ENCODE assay signal across 16 cellular contexts in the genomic region with DNA sequence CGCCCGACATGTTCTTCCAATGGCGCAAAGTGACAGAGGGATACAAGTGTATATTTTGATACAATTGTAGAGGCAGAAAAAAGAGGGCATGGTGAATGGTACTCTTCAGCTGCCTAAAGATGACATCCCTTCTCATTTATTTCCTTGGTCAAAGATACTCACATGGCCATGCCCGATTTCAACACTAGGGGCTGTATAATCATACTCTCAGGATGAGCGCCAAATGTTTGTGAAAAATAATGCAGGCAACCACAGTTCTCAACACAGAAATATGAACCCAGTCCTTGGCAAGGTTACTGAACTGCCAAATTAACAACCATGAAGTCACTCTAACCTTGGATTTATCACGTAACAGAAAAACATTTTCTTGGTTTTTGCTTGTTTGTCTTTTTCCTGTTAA.
DNase-seq lines count a peak whose midpoint lies in the region; TF ChIP-seq lines count a peak whose summit lies in the region.
"Had no signal": no experiment of that assay in that cellular context is flagged by ENCODE, and none has a peak within 500 bp of the region (broad histone marks: within the 10 kb centered on the region; RNA-seq: fewer than 3 reads in every experiment).

No MANE protein-coding gene starts in this region.

- H3K4me3 Mint-ChIP-seq in endodermal cell, result no peak overlapping the region
- H3K4me3 Mint-ChIP-seq in activated naive CD4-positive, alpha-beta T cell treated with anti-CD3 and anti-CD28 coated beads for 36 hours, result no peak overlapping the region
- H3K4me3 Mint-ChIP-seq: activated naive CD8-positive, alpha-beta T cell treated with anti-CD3 and anti-CD28 coated beads, Interleukin-2, amount 10 ng/mL, durations not matched to agents 7 days and 5 days; CD4-positive, CD25-positive, alpha-beta regulatory T cell; T-helper 17 cell had no signal

- H3K4me2 ChIP-seq in Loucy (ENCODE audit: low read depth, low read length, poor library complexity, severe bottlenecking), result no peak overlapping the region

- no peaks in the 10 kb centered on the region for H3K36me3 Mint-ChIP-seq in endodermal cell (ENCODE audit: low read depth)
- H3K36me3 Mint-ChIP-seq in activated naive CD4-positive, alpha-beta T cell treated with anti-CD3 and anti-CD28 coated beads for 36 hours (ENCODE audit: low read depth), result no peaks in the 10 kb centered on the region
- H3K36me3 Mint-ChIP-seq: activated naive CD8-positive, alpha-beta T cell treated with anti-CD3 and anti-CD28 coated beads, Interleukin-2, amount 10 ng/mL, durations not matched to agents 7 days and 5 days; CD4-positive, CD25-positive, alpha-beta regulatory T cell had no signal

- H3K27me3 Mint-ChIP-seq in endodermal cell (ENCODE audit: insufficient read depth), result no peaks in the 10 kb centered on the region
- H3K27me3 Mint-ChIP-seq in activated naive CD4-positive, alpha-beta T cell treated with anti-CD3 and anti-CD28 coated beads for 36 hours (ENCODE audit: low read depth), result no peaks in the 10 kb centered on the region
- H3K27me3 Mint-ChIP-seq: activated naive CD8-positive, alpha-beta T cell treated with anti-CD3 and anti-CD28 coated beads, Interleukin-2, amount 10 ng/mL, durations not matched to agents 7 days and 5 days; CD4-positive, CD25-positive, alpha-beta regulatory T cell; T-helper 17 cell had no signal

- H3K4me1 Mint-ChIP-seq in endodermal cell, result no peaks in the 10 kb centered on the region
- H3K4me1 Mint-ChIP-seq in activated naive CD4-positive, alpha-beta T cell treated with anti-CD3 and anti-CD28 coated beads for 36 hours (ENCODE audit: low read depth), result no peaks in the 10 kb centered on the region
- H3K4me1 Mint-ChIP-seq: activated naive CD8-positive, alpha-beta T cell treated with anti-CD3 and anti-CD28 coated beads, Interleukin-2, amount 10 ng/mL, durations not matched to agents 7 days and 5 days; CD4-positive, CD25-positive, alpha-beta regulatory T cell; T-helper 17 cell had no signal

- CTCF ChIA-PET in activated naive CD4-positive, alpha-beta T cell treated with anti-CD3 and anti-CD28 coated beads for 36 hours (lab: Charles Lee), result no interaction called here

- H3F3A ChIP-seq in Loucy (ENCODE audit: low read depth), result no peaks in the 10 kb centered on the region

- H3K4me3 ChIP-seq in Loucy (ENCODE audit: low read length, poor library complexity, severe bottlenecking), result no peak overlapping the region
- no peak overlapping the region for H3K4me3 ChIP-seq in endodermal cell (ENCODE audit: low read length)
- H3K4me3 ChIP-seq: left lung had no signal

- H3K9ac ChIP-seq in Loucy (ENCODE audit: low read depth, low read length, poor library complexity, severe bottlenecking) (no peak overlapping the region), endodermal cell (ENCODE audit: extremely low read depth, low read length, poor library complexity, severe bottlenecking) (no peak overlapping the region)

- WGBS in endodermal cell (ENCODE audit: insufficient coverage in 1 of 2, insufficient read length in 1 of 2), 2 experiments, result 94 to 98% methylated on average over 2 to 6 of the region's 6 CpGs

- TF ChIP-seq CTCF in 22Rv1 (IDR thresholded peaks at IDR 0.05) (peak; percentile 42), GM10266 (IDR thresholded peaks at IDR 0.05; ENCODE audit: control insufficient read depth, insufficient read depth, low read depth, missing control alignments) (peak; percentile 6), Loucy (conservative IDR thresholded peaks at IDR 0.05; ENCODE audit: low read length) (peak; percentile 60), endodermal cell (conservative IDR thresholded peaks at IDR 0.05) (peak; percentile 65)

- H4K20me1 ChIP-seq in Loucy (ENCODE audit: insufficient read depth, low read length, poor library complexity, severe bottlenecking), result no peaks in the 10 kb centered on the region

- intact Hi-C loops in activated naive CD4-positive, alpha-beta T cell treated with anti-CD3 and anti-CD28 coated beads for 36 hours (cut with micrococcal nuclease), result no loop called here

- no peaks in the 10 kb centered on the region for H3K27me3 ChIP-seq in Loucy (ENCODE audit: insufficient read depth, low read length, poor library complexity, severe bottlenecking)
- no peaks in the 10 kb centered on the region for H3K27me3 ChIP-seq in endodermal cell (ENCODE audit: control insufficient read depth, insufficient read depth, low read length, poor library complexity, severe bottlenecking)
- H3K27me3 ChIP-seq: left lung, neutrophil had no signal

- H3K4me1 ChIP-seq in Loucy (ENCODE audit: insufficient read depth, low read length, poor library complexity, severe bottlenecking), result no peaks in the 10 kb centered on the region
- H3K4me1 ChIP-seq in endodermal cell (ENCODE audit: control insufficient read depth, insufficient read depth, low read length), result no peaks in the 10 kb centered on the region
- H3K4me1 ChIP-seq: left lung had no signal

- H3K27ac Mint-ChIP-seq in endodermal cell, result no peak overlapping the region
- no peak overlapping the region for H3K27ac Mint-ChIP-seq in activated naive CD4-positive, alpha-beta T cell treated with anti-CD3 and anti-CD28 coated beads for 36 hours
- H3K27ac Mint-ChIP-seq: activated naive CD8-positive, alpha-beta T cell treated with anti-CD3 and anti-CD28 coated beads, Interleukin-2, amount 10 ng/mL, durations not matched to agents 7 days and 5 days; CD4-positive, CD25-positive, alpha-beta regulatory T cell; T-helper 17 cell had no signal

- H2AFZ ChIP-seq in Loucy (ENCODE audit: low read length), result no peak overlapping the region

- no peaks in the 10 kb centered on the region for H3K9me2 ChIP-seq in Loucy (replicated peaks; ENCODE audit: low read depth, low read length)

- H3K36me3 ChIP-seq in Loucy (ENCODE audit: insufficient read depth, low read length) (no peaks in the 10 kb centered on the region), endodermal cell (ENCODE audit: control insufficient read depth, insufficient read depth, low read length) (no peaks in the 10 kb centered on the region)
- H3K36me3 ChIP-seq: left lung, neutrophil had no signal

- no peak for DNase-seq in GM10266 (ENCODE audit: extremely low spot score)
- peak; percentile 63 for DNase-seq in endodermal cell
- DNase-seq in cortex of kidney (lab: John Stamatoyannopoulos, UW), result no peak
- no peak for DNase-seq in foreskin melanocyte
- no peak for DNase-seq in stimulated activated CD4-positive, alpha-beta T cell treated with anti-CD3 and anti-CD28 coated beads, Interleukin-4, amount 100 ng/mL, for 4 hours
- DNase-seq in activated naive CD4-positive, alpha-beta T cell treated with anti-CD3 and anti-CD28 coated beads for 36 hours, result no peak
- DNase-seq: activated naive CD8-positive, alpha-beta T cell treated with anti-CD3 and anti-CD28 coated beads, Interleukin-2, amount 10 ng/mL, durations not matched to agents 7 days and 5 days; CD4-positive, CD25-positive, alpha-beta regulatory T cell; left lung; NCI-H1694; stimulated activated CD4-positive, alpha-beta T cell treated with anti-CD3 and anti-CD28 coated beads, Interleukin-12 subunit alpha, Interleukin-12 subunit beta, amount 100 ng/mL, for 4 hours; stimulated activated CD8-positive, alpha-beta memory T cell treated with anti-CD3 and anti-CD28 coated beads, Interleukin-4, amount 100 ng/mL, for 48 hours; T-helper 17 cell had no signal

- H3K27ac ChIP-seq in 22Rv1 (no peak overlapping the region), endodermal cell (ENCODE audit: low read depth, low read length) (no peak overlapping the region)
- H3K27ac ChIP-seq: left lung, neutrophil had no signal

- H3K79me2 ChIP-seq in Loucy (ENCODE audit: insufficient read depth, low read length), result no peaks in the 10 kb centered on the region

- no peaks in the 10 kb centered on the region for H3K9me3 Mint-ChIP-seq in endodermal cell
- H3K9me3 Mint-ChIP-seq in activated naive CD4-positive, alpha-beta T cell treated with anti-CD3 and anti-CD28 coated beads for 36 hours, result no peaks in the 10 kb centered on the region
- H3K9me3 Mint-ChIP-seq: activated naive CD8-positive, alpha-beta T cell treated with anti-CD3 and anti-CD28 coated beads, Interleukin-2, amount 10 ng/mL, durations not matched to agents 7 days and 5 days; CD4-positive, CD25-positive, alpha-beta regulatory T cell had no signal

- no peaks in the 10 kb centered on the region for H3K9me3 ChIP-seq in Loucy (ENCODE audit: insufficient read depth, low read depth, low read length)
- H3K9me3 ChIP-seq in endodermal cell (ENCODE audit: control insufficient read depth, low read length), result no peaks in the 10 kb centered on the region
- H3K9me3 ChIP-seq: left lung, neutrophil had no signal

Comparison
In these comparisons a context has a peak if more than half of its experiments do, and no peak if none do; other contexts are left out.
1. CTCF ChIP-seq: peak in every context shown above with its lines; median percentile 65 in endodermal cell; 60 in Loucy; 42 in 22Rv1; 6 in GM10266.